In genomic region chr10:101121661-101122045, GRCh38 we compare ENCODE assay signal across 12 cellular contexts. TPM values are rescaled to one million over a fixed set of nuclear protein-coding genes. Genes with fewer than 3 reads are reported as not detected.
DNase-seq lines count a peak whose midpoint lies in the region; ATAC-seq and TF ChIP-seq lines count a peak whose summit lies in the region.
"Had no signal": no experiment of that assay in that cellular context is flagged by ENCODE, and none has a peak within 500 bp of the region (broad histone marks: within the 10 kb centered on the region; RNA-seq: fewer than 3 reads in every experiment).

No MANE protein-coding gene starts in this region.

- intact Hi-C loops in activated T-helper 1 cell treated with anti-CD3 and anti-CD28 coated beads, Interleukin-12 subunit alpha, Interleukin-12 subunit beta, Interleukin-2, Interleukin-4 antibody, amounts not matched to agents 30 ng/mL and 10 ng/mL and 1 ng/mL, durations not matched to agents 14 hours and 24 hours and 36 hours (cut with micrococcal nuclease), result loop anchor here (2.0 to 5.0 kb wide), 2 partner anchors 21 to 59 kb away; partner anchors contain the start of gene KAZALD1

- H3K4me1 ChIP-seq in liver (ENCODE audit: control insufficient read depth in 4 of 4, insufficient read depth in 4 of 4, low read length in 3 of 4) (peaks cover 7 to 17% (median 9%) of the 10 kb centered on the region in 4 donors), stomach smooth muscle (ENCODE audit: control insufficient read depth, insufficient read depth, low read length) (peaks cover 24% of the 10 kb centered on the region)

- H3K4me3 ChIP-seq in liver (ENCODE audit: low read depth in 1 of 3, low read length in 3 of 3) (peak overlapping the region; percentile 61 to 86 (median 80)), stomach smooth muscle (ENCODE audit: low read length in 2 of 2) (peak overlapping the region; percentile 78 to 83)

- DNase-seq in activated CD4-positive, alpha-beta T cell treated with anti-CD3 and anti-CD28 coated beads, Interleukin-2, amount 10 ng/mL, durations not matched to agents 7 days and 5 days, result no peak
- DNase-seq in activated CD4-positive, alpha-beta T cell treated with anti-CD3 and anti-CD28 coated beads for 1 hour, result no peak
- no peak for DNase-seq in activated T-helper 1 cell treated with anti-CD3 and anti-CD28 coated beads, Interleukin-12 subunit alpha, Interleukin-12 subunit beta, Interleukin-2, Interleukin-4 antibody, amounts not matched to agents 30 ng/mL and 10 ng/mL and 1 ng/mL, durations not matched to agents 14 hours and 24 hours and 36 hours (ENCODE audit: low spot score)
- DNase-seq in effector CD4-positive, alpha-beta T cell, result no peak
- no peak for DNase-seq in EL
- DNase-seq: activated CD8-positive, alpha-beta memory T cell treated with anti-CD3 and anti-CD28 coated beads, Interleukin-2, amount 50 U/mL, for 4 hours; NCI-H1417 treated with DMSO at 0.1 percent for 48 hours had no signal

- peaks cover 25% of the 10 kb centered on the region for H3K4me1 Mint-ChIP-seq in activated CD4-positive, alpha-beta T cell treated with anti-CD3 and anti-CD28 coated beads, Interleukin-2, amount 10 ng/mL, durations not matched to agents 7 days and 5 days
- H3K4me1 Mint-ChIP-seq in activated T-helper 1 cell treated with anti-CD3 and anti-CD28 coated beads, Interleukin-12 subunit alpha, Interleukin-12 subunit beta, Interleukin-2, Interleukin-4 antibody, amounts not matched to agents 30 ng/mL and 10 ng/mL and 1 ng/mL, durations not matched to agents 14 hours and 24 hours and 36 hours (ENCODE audit: low read depth), result peaks cover 33% of the 10 kb centered on the region

- H3K9ac ChIP-seq in liver (ENCODE audit: low read depth in 1 of 2, low read length in 2 of 2) (peak overlapping the region in 1 of 2 donors; percentile 62), stomach smooth muscle (ENCODE audit: low read length in 2 of 2) (peak overlapping the region in 1 of 2 donors; percentile 15)

- H3K9me3 ChIP-seq in liver (ENCODE audit: control insufficient read depth in 4 of 4, low read length in 3 of 4), result no peaks in the 10 kb centered on the region
- H3K9me3 ChIP-seq in stomach smooth muscle (ENCODE audit: control insufficient read depth in 2 of 2, low read length in 2 of 2), result no peaks in the 10 kb centered on the region

- CTCF ChIA-PET in activated CD4-positive, alpha-beta T cell treated with anti-CD3 and anti-CD28 coated beads, Interleukin-2, amount 10 ng/mL, durations not matched to agents 7 days and 5 days (lab: Charles Lee), result interaction anchor here (0.6 to 2.5 kb wide), 2 partner anchors 20 to 25 kb away, joined by 3 to 14 read pairs; no protein-coding TSS in a partner anchor

- no peak for ATAC-seq in GM18907 (IDR thresholded peaks at IDR 0.05; ENCODE audit: unreplicated experiment)

- H3K27me3 ChIP-seq in liver (ENCODE audit: control insufficient read depth in 4 of 4, insufficient read depth in 4 of 4, low read length in 3 of 4) (peaks cover 0 to 3% (median 0%) of the 10 kb centered on the region in 4 donors), stomach smooth muscle (ENCODE audit: control insufficient read depth in 1 of 2, insufficient read depth in 2 of 2, low read length in 2 of 2) (peaks cover 68 to 70% of the 10 kb centered on the region in 2 donors)

- no peak overlapping the region for H3K27ac Mint-ChIP-seq in activated CD4-positive, alpha-beta T cell treated with anti-CD3 and anti-CD28 coated beads, Interleukin-2, amount 10 ng/mL, durations not matched to agents 7 days and 5 days
- H3K27ac Mint-ChIP-seq in activated T-helper 1 cell treated with anti-CD3 and anti-CD28 coated beads, Interleukin-12 subunit alpha, Interleukin-12 subunit beta, Interleukin-2, Interleukin-4 antibody, amounts not matched to agents 30 ng/mL and 10 ng/mL and 1 ng/mL, durations not matched to agents 14 hours and 24 hours and 36 hours, result no peak overlapping the region

- H3K4me3 Mint-ChIP-seq in activated CD4-positive, alpha-beta T cell treated with anti-CD3 and anti-CD28 coated beads, Interleukin-2, amount 10 ng/mL, durations not matched to agents 7 days and 5 days, result peak overlapping the region; percentile 85
- peak overlapping the region; percentile 88 for H3K4me3 Mint-ChIP-seq in activated T-helper 1 cell treated with anti-CD3 and anti-CD28 coated beads, Interleukin-12 subunit alpha, Interleukin-12 subunit beta, Interleukin-2, Interleukin-4 antibody, amounts not matched to agents 30 ng/mL and 10 ng/mL and 1 ng/mL, durations not matched to agents 14 hours and 24 hours and 36 hours

- no peak for TF ChIP-seq CTCF in liver (IDR thresholded peaks at IDR 0.05; ENCODE audit: low read depth, low read length, missing input control)

- POLR2A ChIA-PET in activated CD4-positive, alpha-beta T cell treated with anti-CD3 and anti-CD28 coated beads, Interleukin-2, amount 10 ng/mL, durations not matched to agents 7 days and 5 days (lab: Charles Lee), result no interaction called here

- H3K36me3 Mint-ChIP-seq in activated CD4-positive, alpha-beta T cell treated with anti-CD3 and anti-CD28 coated beads, Interleukin-2, amount 10 ng/mL, durations not matched to agents 7 days and 5 days (ENCODE audit: low read depth), result no peaks in the 10 kb centered on the region
- H3K36me3 Mint-ChIP-seq in activated T-helper 1 cell treated with anti-CD3 and anti-CD28 coated beads, Interleukin-12 subunit alpha, Interleukin-12 subunit beta, Interleukin-2, Interleukin-4 antibody, amounts not matched to agents 30 ng/mL and 10 ng/mL and 1 ng/mL, durations not matched to agents 14 hours and 24 hours and 36 hours (ENCODE audit: low read depth), result no peaks in the 10 kb centered on the region

- peaks cover 79% of the 10 kb centered on the region for H3K27me3 Mint-ChIP-seq in activated CD4-positive, alpha-beta T cell treated with anti-CD3 and anti-CD28 coated beads, Interleukin-2, amount 10 ng/mL, durations not matched to agents 7 days and 5 days
- peaks cover 82% of the 10 kb centered on the region for H3K27me3 Mint-ChIP-seq in activated T-helper 1 cell treated with anti-CD3 and anti-CD28 coated beads, Interleukin-12 subunit alpha, Interleukin-12 subunit beta, Interleukin-2, Interleukin-4 antibody, amounts not matched to agents 30 ng/mL and 10 ng/mL and 1 ng/mL, durations not matched to agents 14 hours and 24 hours and 36 hours (ENCODE audit: insufficient read depth)

- no peaks in the 10 kb centered on the region for H3K9me3 Mint-ChIP-seq in activated CD4-positive, alpha-beta T cell treated with anti-CD3 and anti-CD28 coated beads, Interleukin-2, amount 10 ng/mL, durations not matched to agents 7 days and 5 days
- no peaks in the 10 kb centered on the region for H3K9me3 Mint-ChIP-seq in activated T-helper 1 cell treated with anti-CD3 and anti-CD28 coated beads, Interleukin-12 subunit alpha, Interleukin-12 subunit beta, Interleukin-2, Interleukin-4 antibody, amounts not matched to agents 30 ng/mL and 10 ng/mL and 1 ng/mL, durations not matched to agents 14 hours and 24 hours and 36 hours

- TF ChIP-seq RAD21 in liver (IDR thresholded peaks at IDR 0.05), result no peak

- H3K27ac ChIP-seq in liver (ENCODE audit: low read depth in 1 of 2, low read length in 2 of 2) (no peak overlapping the region), stomach smooth muscle (ENCODE audit: low read length) (no peak overlapping the region)

- H3K36me3 ChIP-seq in liver (ENCODE audit: control insufficient read depth in 4 of 4, insufficient read depth in 3 of 4, low read depth in 1 of 4, low read length in 3 of 4) (no peaks in the 10 kb centered on the region), stomach smooth muscle (ENCODE audit: control insufficient read depth in 2 of 2, insufficient read depth in 2 of 2, low read length in 2 of 2) (no peaks in the 10 kb centered on the region)

- WGBS in liver, result 24% methylated on average over 15 of the region's 15 CpGs

TF ChIP-seq in liver, 16 proteins besides CTCF, POLR2A, EP300 and RAD21:
- no peak for TF ChIP-seq JUND (IDR thresholded peaks at IDR 0.05)
- TF ChIP-seq FOXA1 (IDR thresholded peaks at IDR 0.05), result no peak
- no peak for TF ChIP-seq FOXA2 (IDR thresholded peaks at IDR 0.05)
- no peak for TF ChIP-seq EGR1 (IDR thresholded peaks at IDR 0.05; ENCODE audit: low read depth in 2 of 2)

RNA-seq across cellular contexts. Expression of gene TLX1, which starts 9.4 kb away (rescaled TPM):
- not detected for total RNA-seq in activated CD4-positive, alpha-beta T cell treated with anti-CD3 and anti-CD28 coated beads, Interleukin-2, amount 10 ng/mL, durations not matched to agents 7 days and 5 days
- not detected in 2 replicates for total RNA-seq in activated T-helper 1 cell treated with anti-CD3 and anti-CD28 coated beads, Interleukin-12 subunit alpha, Interleukin-12 subunit beta, Interleukin-2, Interleukin-4 antibody, amounts not matched to agents 30 ng/mL and 10 ng/mL and 1 ng/mL, durations not matched to agents 14 hours and 24 hours and 36 hours
- total RNA-seq in liver, result under 1 TPM; 0.33 to 0.79 TPM
- under 1 TPM; 0.06 to 0.28 TPM for polyA plus RNA-seq in liver
- total RNA-seq: kidney epithelial cell had no signal
- polyA plus RNA-seq: AG04450 had no signal

RNA-seq across cellular contexts. Expression of gene KAZALD1, which starts 59.9 kb away (rescaled TPM):
- total RNA-seq in activated CD4-positive, alpha-beta T cell treated with anti-CD3 and anti-CD28 coated beads, Interleukin-2, amount 10 ng/mL, durations not matched to agents 7 days and 5 days, result under 1 TPM; 0.27 to 0.55 TPM
- total RNA-seq in activated T-helper 1 cell treated with anti-CD3 and anti-CD28 coated beads, Interleukin-12 subunit alpha, Interleukin-12 subunit beta, Interleukin-2, Interleukin-4 antibody, amounts not matched to agents 30 ng/mL and 10 ng/mL and 1 ng/mL, durations not matched to agents 14 hours and 24 hours and 36 hours, result 0.57 and 0.73 TPM in 2 replicates
- 1 to 10 TPM in 1 of 2 donors, under 1 TPM in 1; 0.92 to 1.2 TPM for total RNA-seq in liver
- under 1 TPM; 0.21 to 0.50 TPM for polyA plus RNA-seq in liver
